In genomic region chr19:52748336-52748950, GRCh38 we compare ENCODE assay signal across 8 cellular contexts. TPM values are rescaled to one million over a fixed set of nuclear protein-coding genes. Genes with fewer than 3 reads are reported as not detected.
DNase-seq lines count a peak whose midpoint lies in the region; ATAC-seq and TF ChIP-seq lines count a peak whose summit lies in the region.

No MANE protein-coding gene starts in this region.

- H3K36me3 ChIP-seq in uterus (no peaks in the 10 kb centered on the region), aorta (ENCODE audit: control insufficient read depth in 1 of 2, insufficient read depth in 2 of 2, low read length in 1 of 2) (no peaks in the 10 kb centered on the region)

- WGBS in aorta, 2 donors = 19 to 30% methylated on average over 8 of the region's 8 CpGs

- H3K27ac ChIP-seq in uterus = no peak overlapping the region
- H3K27ac ChIP-seq in aorta (ENCODE audit: low read depth in 1 of 2, low read length in 2 of 2) = no peak overlapping the region

- TF ChIP-seq CTCF in astrocyte of the cerebellum (IDR thresholded peaks at IDR 0.05; ENCODE audit: low read depth, low read length, missing control alignments) (peak; percentile 20), uterus (IDR thresholded peaks at IDR 0.05) (peak; percentile 30 to 57 (median 54))

- peak; percentile 20 for DNase-seq in AG08396 (ENCODE audit: low spot score)
- peak; percentile 28 for DNase-seq in HCEC 1CT
- no peak for DNase-seq in astrocyte of the cerebellum (ENCODE audit: low read depth)
- peak; percentile 53 for DNase-seq in kidney tubule cell (ENCODE audit: low spot score)
- DNase-seq in uterus = peak; percentile 38 to 39
- DNase-seq in aorta = no peak
- no peak for DNase-seq in activated CD8-positive, alpha-beta memory T cell treated with anti-CD3 and anti-CD28 coated beads for 24 hours

- H3K4me1 ChIP-seq in uterus (no peaks in the 10 kb centered on the region), aorta (ENCODE audit: control insufficient read depth in 1 of 2, insufficient read depth in 2 of 2, low read length in 2 of 2) (no peaks in the 10 kb centered on the region)

- H3K27me3 ChIP-seq in uterus = no peaks in the 10 kb centered on the region
- no peaks in the 10 kb centered on the region for H3K27me3 ChIP-seq in aorta (ENCODE audit: control insufficient read depth in 1 of 2, insufficient read depth in 2 of 2, low read length in 1 of 2)

- TF ChIP-seq POLR2A in uterus (IDR thresholded peaks at IDR 0.05) = no peak

- ATAC-seq in aorta (ENCODE audit: low FRiP score) (no peak), GM21360 (IDR thresholded peaks at IDR 0.05; ENCODE audit: unreplicated experiment) (no peak)

- no peak overlapping the region for H3K4me3 ChIP-seq in astrocyte of the cerebellum (ENCODE audit: low read depth, low read length)
- H3K4me3 ChIP-seq in uterus = no peak overlapping the region
- H3K4me3 ChIP-seq in aorta (ENCODE audit: low read length in 2 of 2) = no peak overlapping the region

- no peaks in the 10 kb centered on the region for H3K9me3 ChIP-seq in uterus
- H3K9me3 ChIP-seq in aorta (ENCODE audit: control insufficient read depth, low read length) = peaks cover 1% of the 10 kb centered on the region

- in situ Hi-C loops in astrocyte of the cerebellum (cut with HindIII; ENCODE audit: low sequenced_read_pairs) = no loop called here

- intact Hi-C loops in uterus (cut with DNase I; ENCODE audit: low total_unique reads) = no loop called here
- intact Hi-C loops in aorta (cut with DNase I) = loop anchor here in 1 of 2 donors (10.0 kb wide), 1 partner anchor 414 kb away; the partner anchor contains the start of gene ZNF610

RNA-seq across cellular contexts. Expression of gene ZNF611, which starts 13.6 kb away (rescaled TPM):
- 10 to 100 TPM in 3 of 4 donors, 1 to 10 TPM in 1; 7.2 to 29.7 (median 25.0) TPM for total RNA-seq in uterus
- total RNA-seq in aorta = 10 to 100 TPM; 20.9 to 28.5 TPM
- polyA plus RNA-seq in aorta = 1 to 10 TPM; 1.5 to 2.7 TPM

RNA-seq across cellular contexts. Expression of gene ZNF600, which starts 38.1 kb away (rescaled TPM):
- total RNA-seq in uterus = 10 to 100 TPM in 1 of 4 donors, 1 to 10 TPM in 3; 6.2 to 14.5 (median 8.0) TPM
- 10 to 100 TPM; 12.6 to 14.4 TPM for total RNA-seq in aorta
- 10 to 100 TPM in 1 of 2 donors, 1 to 10 TPM in 1; 1.1 to 14.8 TPM for polyA plus RNA-seq in aorta

Comparison
In these comparisons a context has a peak if more than half of its experiments do, and no peak if none do; other contexts are left out.
1. DNase-seq: peak in AG08396 (single experiment), HCEC 1CT (single experiment), kidney tubule cell (single experiment) and uterus (2 of 2); none in astrocyte of the cerebellum (single experiment), aorta (0 of 2) and activated CD8-positive, alpha-beta memory T cell treated with anti-CD3 and anti-CD28 coated beads for 24 hours (single experiment).